8 cellular contexts compared by ENCODE assay signal in genomic region chr7:131111081-131111576, GRCh38.
DNase-seq lines count a peak whose midpoint lies in the region; ATAC-seq, FAIRE-seq and TF ChIP-seq lines count a peak whose summit lies in the region.

No MANE protein-coding gene starts in this region.

- no peaks in the 10 kb centered on the region for H3K9me1 ChIP-seq in K562 (ENCODE audit: control insufficient read depth, insufficient read depth, low read length)

- peak overlapping the region; percentile 89 for H3K4me2 ChIP-seq in K562 (ENCODE audit: insufficient read depth, low read length)

- H3K9ac ChIP-seq in K562 (ENCODE audit: insufficient read depth in 1 of 2, low read depth in 2 of 2, low read length in 2 of 2), result peak overlapping the region in 1 of 2 experiments; percentile 76; a peak in 2 of 4 replicates

- peak overlapping the region; percentile 84 for H3K4me3 Mint-ChIP-seq in stimulated activated memory B cell treated with anti-CD40 and anti-IgM and Interleukin-4, amounts not matched to agents 10 μg/mL and 1 μg/mL and 100 μg/mL, for 72 hours

- 0 out of 2 replicates have a peak overlapping the region, but pooled peaks have one; percentile 41 for H3K4me3 ChIP-seq in K562

- intact Hi-C loops in Right ventricle myocardium superior (cut with DNase I), result loop anchor here (10.0 kb wide), 1 partner anchor 194 kb away; no protein-coding TSS in a partner anchor
- intact Hi-C loops in cardiac septum (cut with DNase I), result no loop called here
- intact Hi-C loops in K562 (cut with micrococcal nuclease), result loop anchor here (2.0 kb wide), 1 partner anchor 216 kb away; the partner anchor contains the start of gene MKLN1

- TF ChIP-seq CTCF in K562 (IDR thresholded peaks at IDR 0.05 in 2 of 3, conservative IDR thresholded peaks at IDR 0.05 in 1 of 3; ENCODE audit: insufficient read depth in 2 of 3, low read depth in 1 of 3, low read length in 3 of 3), result no peak

- DNase-seq in Right ventricle myocardium superior (no peak), cardiac septum (ENCODE audit: low spot score) (no peak), NCI-H748 (lab: John Stamatoyannopoulos, UW; ENCODE audit: unreplicated experiment) (peak; percentile 82), K562 (ENCODE audit: extremely low read depth in 1 of 4, low spot score in 3 of 4) (peak in 2 of 4 experiments; percentile 38 to 53)

- CTCF ChIA-PET in K562 (lab: Yijun Ruan, JAX; ENCODE audit: low intra/inter-chr PET ratio), result interaction anchor here (0.5 kb wide), 1 partner anchor 396 kb away, joined by 3 read pairs; no protein-coding TSS in a partner anchor

- FAIRE-seq in K562 (lab: Jason Lieb, UNC), result peak; percentile 23
- peak; percentile 84 for FAIRE-seq in islet of Langerhans (lab: Jason Lieb, UNC)

- peaks cover 47% of the 10 kb centered on the region for H3K4me1 Mint-ChIP-seq in stimulated activated memory B cell treated with anti-CD40 and anti-IgM and Interleukin-4, amounts not matched to agents 10 μg/mL and 1 μg/mL and 100 μg/mL, for 72 hours

- in situ Hi-C loops in K562 (cut with MboI), result no loop called here

- TF ChIP-seq RAD21 in K562 (CRISPR knock-in tag; conservative IDR thresholded peaks at IDR 0.05 in 1 of 2, IDR thresholded peaks at IDR 0.05 in 1 of 2), result no peak

- POLR2A ChIA-PET in K562 (lab: Yijun Ruan, JAX), result interaction anchor here (0.7 to 1.8 kb wide), 4 partner anchors 11 to 216 kb away, joined by 3 to 10 read pairs (median 4); partner anchors contain the start of gene MKLN1

- no peaks in the 10 kb centered on the region for H3K36me3 ChIP-seq in K562 (ENCODE audit: control insufficient read depth, insufficient read depth, low read length)

- H3K36me3 Mint-ChIP-seq in stimulated activated memory B cell treated with anti-CD40 and anti-IgM and Interleukin-4, amounts not matched to agents 10 μg/mL and 1 μg/mL and 100 μg/mL, for 72 hours, result peaks cover 13% of the 10 kb centered on the region

- H3K27me3 ChIP-seq in K562 (ENCODE audit: control insufficient read depth in 2 of 2, insufficient read depth in 2 of 2, low read length in 2 of 2), result peaks cover 4 to 9% of the 10 kb centered on the region in 2 experiments; a peak in 2 of 5 replicates

- H4K20me1 ChIP-seq in K562 (replicated peaks; ENCODE audit: control insufficient read depth, insufficient read depth, low read length), result no peaks in the 10 kb centered on the region

- no peak for TF ChIP-seq POLR2A in K562 (conservative IDR thresholded peaks at IDR 0.05)

- no peaks in the 10 kb centered on the region for H3K9me3 Mint-ChIP-seq in stimulated activated memory B cell treated with anti-CD40 and anti-IgM and Interleukin-4, amounts not matched to agents 10 μg/mL and 1 μg/mL and 100 μg/mL, for 72 hours

- H3K4me1 ChIP-seq in K562 (replicated peaks in 1 of 2; ENCODE audit: control insufficient read depth in 2 of 2, insufficient read depth in 2 of 2, low read length in 2 of 2), result peaks cover 34 to 35% of the 10 kb centered on the region in 2 experiments

- WGBS in K562 (ENCODE audit: insufficient coverage, low coverage, missing lambda C conversion rate), result 7% methylated on average over 6 of the region's 6 CpGs

- peak overlapping the region; percentile 84 for H3K27ac ChIP-seq in K562 (ENCODE audit: extremely low read depth, low read depth, low read length)

- peak overlapping the region; percentile 94 for H2AFZ ChIP-seq in K562 (ENCODE audit: low read depth, low read length)

- no peak for TF ChIP-seq EP300 in K562 (IDR thresholded peaks at IDR 0.05; ENCODE audit: low read length)

- BruUV-seq in K562 (replicated peaks; lab: Mats Ljungman, UMichigan), result no TSS peak

- H3K9me3 ChIP-seq in K562 (replicated peaks; ENCODE audit: control insufficient read depth, insufficient read depth, low read depth, low read length), result no peaks in the 10 kb centered on the region

- peak overlapping the region; percentile 89 for H3K27ac Mint-ChIP-seq in stimulated activated memory B cell treated with anti-CD40 and anti-IgM and Interleukin-4, amounts not matched to agents 10 μg/mL and 1 μg/mL and 100 μg/mL, for 72 hours

- ATAC-seq in Right ventricle myocardium superior (ENCODE audit: poor library complexity) (peak; percentile 24), K562 (no peak), HG03354 (IDR thresholded peaks at IDR 0.05; ENCODE audit: poor library complexity, severe bottlenecking, unreplicated experiment) (no peak), GM18861 (IDR thresholded peaks at IDR 0.05; ENCODE audit: unreplicated experiment) (no peak)
- no peak for ATAC-seq in stimulated activated memory B cell treated with anti-CD40 and anti-IgM and Interleukin-4, amounts not matched to agents 10 μg/mL and 1 μg/mL and 100 μg/mL, for 72 hours

- peaks cover 26% of the 10 kb centered on the region for H3K79me2 ChIP-seq in K562 (ENCODE audit: control insufficient read depth, insufficient read depth, low read length)

- no peaks in the 10 kb centered on the region for H3K27me3 Mint-ChIP-seq in stimulated activated memory B cell treated with anti-CD40 and anti-IgM and Interleukin-4, amounts not matched to agents 10 μg/mL and 1 μg/mL and 100 μg/mL, for 72 hours

TF ChIP-seq in K562, 482 proteins besides CTCF, POLR2A, EP300 and RAD21 (continues in another document):
- TF ChIP-seq ZNF124 (CRISPR knock-in tag; IDR thresholded peaks at IDR 0.05), result no peak
- TF ChIP-seq HMBOX1 (IDR thresholded peaks at IDR 0.05), result peak; percentile 92
- TF ChIP-seq, protein P1, sequence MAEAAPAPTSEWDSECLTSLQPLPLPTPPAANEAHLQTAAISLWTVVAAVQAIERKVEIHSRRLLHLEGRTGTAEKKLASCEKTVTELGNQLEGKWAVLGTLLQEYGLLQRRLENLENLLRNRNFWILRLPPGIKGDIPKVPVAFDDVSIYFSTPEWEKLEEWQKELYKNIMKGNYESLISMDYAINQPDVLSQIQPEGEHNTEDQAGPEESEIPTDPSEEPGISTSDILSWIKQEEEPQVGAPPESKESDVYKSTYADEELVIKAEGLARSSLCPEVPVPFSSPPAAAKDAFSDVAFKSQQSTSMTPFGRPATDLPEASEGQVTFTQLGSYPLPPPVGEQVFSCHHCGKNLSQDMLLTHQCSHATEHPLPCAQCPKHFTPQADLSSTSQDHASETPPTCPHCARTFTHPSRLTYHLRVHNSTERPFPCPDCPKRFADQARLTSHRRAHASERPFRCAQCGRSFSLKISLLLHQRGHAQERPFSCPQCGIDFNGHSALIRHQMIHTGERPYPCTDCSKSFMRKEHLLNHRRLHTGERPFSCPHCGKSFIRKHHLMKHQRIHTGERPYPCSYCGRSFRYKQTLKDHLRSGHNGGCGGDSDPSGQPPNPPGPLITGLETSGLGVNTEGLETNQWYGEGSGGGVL (CRISPR knock-in tag; IDR thresholded peaks at IDR 0.05), result no peak
- TF ChIP-seq ATF3 (IDR thresholded peaks at IDR 0.05), result peak; percentile 61
- TF ChIP-seq ATF3 (CRISPR knock-in tag; conservative IDR thresholded peaks at IDR 0.05), result no peak
- peak; percentile 56 for TF ChIP-seq GABPA (tag; conservative IDR thresholded peaks at IDR 0.05; ENCODE audit: low read depth)
- TF ChIP-seq ZBTB17 (CRISPR knock-in tag; IDR thresholded peaks at IDR 0.05), result 0 out of 2 replicates have a peak, but pooled peaks have one; percentile 47
- TF ChIP-seq, protein P2, sequence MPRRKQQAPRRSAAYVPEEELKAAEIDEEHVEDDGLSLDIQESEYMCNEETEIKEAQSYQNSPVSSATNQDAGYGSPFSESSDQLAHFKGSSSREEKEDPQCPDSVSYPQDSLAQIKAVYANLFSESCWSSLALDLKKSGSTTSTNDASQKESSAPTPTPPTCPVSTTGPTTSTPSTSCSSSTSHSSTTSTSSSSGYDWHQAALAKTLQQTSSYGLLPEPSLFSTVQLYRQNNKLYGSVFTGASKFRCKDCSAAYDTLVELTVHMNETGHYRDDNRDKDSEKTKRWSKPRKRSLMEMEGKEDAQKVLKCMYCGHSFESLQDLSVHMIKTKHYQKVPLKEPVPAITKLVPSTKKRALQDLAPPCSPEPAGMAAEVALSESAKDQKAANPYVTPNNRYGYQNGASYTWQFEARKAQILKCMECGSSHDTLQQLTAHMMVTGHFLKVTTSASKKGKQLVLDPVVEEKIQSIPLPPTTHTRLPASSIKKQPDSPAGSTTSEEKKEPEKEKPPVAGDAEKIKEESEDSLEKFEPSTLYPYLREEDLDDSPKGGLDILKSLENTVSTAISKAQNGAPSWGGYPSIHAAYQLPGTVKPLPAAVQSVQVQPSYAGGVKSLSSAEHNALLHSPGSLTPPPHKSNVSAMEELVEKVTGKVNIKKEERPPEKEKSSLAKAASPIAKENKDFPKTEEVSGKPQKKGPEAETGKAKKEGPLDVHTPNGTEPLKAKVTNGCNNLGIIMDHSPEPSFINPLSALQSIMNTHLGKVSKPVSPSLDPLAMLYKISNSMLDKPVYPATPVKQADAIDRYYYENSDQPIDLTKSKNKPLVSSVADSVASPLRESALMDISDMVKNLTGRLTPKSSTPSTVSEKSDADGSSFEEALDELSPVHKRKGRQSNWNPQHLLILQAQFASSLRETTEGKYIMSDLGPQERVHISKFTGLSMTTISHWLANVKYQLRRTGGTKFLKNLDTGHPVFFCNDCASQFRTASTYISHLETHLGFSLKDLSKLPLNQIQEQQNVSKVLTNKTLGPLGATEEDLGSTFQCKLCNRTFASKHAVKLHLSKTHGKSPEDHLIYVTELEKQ (CRISPR knock-in tag; IDR thresholded peaks at IDR 0.05), result no peak
- no peak for TF ChIP-seq MIER1 (IDR thresholded peaks at IDR 0.05; ENCODE audit: low read depth)
- TF ChIP-seq TRIM28 (IDR thresholded peaks at IDR 0.05), result peak; percentile 20; the same call in 1 of the 2 replicates
- no peak for TF ChIP-seq ZNF76 (CRISPR knock-in tag; IDR thresholded peaks at IDR 0.05; ENCODE audit: borderline replicate concordance)
- no peak for TF ChIP-seq CAMTA2 (CRISPR knock-in tag; conservative IDR thresholded peaks at IDR 0.05)
- TF ChIP-seq BRD4 (IDR thresholded peaks at IDR 0.05), result no peak
- no peak for TF ChIP-seq ZNF699 (CRISPR knock-in tag; IDR thresholded peaks at IDR 0.05; ENCODE audit: insufficient replicate concordance)
